ENCODE assay signal across 1 cellular context in the genomic region with DNA sequence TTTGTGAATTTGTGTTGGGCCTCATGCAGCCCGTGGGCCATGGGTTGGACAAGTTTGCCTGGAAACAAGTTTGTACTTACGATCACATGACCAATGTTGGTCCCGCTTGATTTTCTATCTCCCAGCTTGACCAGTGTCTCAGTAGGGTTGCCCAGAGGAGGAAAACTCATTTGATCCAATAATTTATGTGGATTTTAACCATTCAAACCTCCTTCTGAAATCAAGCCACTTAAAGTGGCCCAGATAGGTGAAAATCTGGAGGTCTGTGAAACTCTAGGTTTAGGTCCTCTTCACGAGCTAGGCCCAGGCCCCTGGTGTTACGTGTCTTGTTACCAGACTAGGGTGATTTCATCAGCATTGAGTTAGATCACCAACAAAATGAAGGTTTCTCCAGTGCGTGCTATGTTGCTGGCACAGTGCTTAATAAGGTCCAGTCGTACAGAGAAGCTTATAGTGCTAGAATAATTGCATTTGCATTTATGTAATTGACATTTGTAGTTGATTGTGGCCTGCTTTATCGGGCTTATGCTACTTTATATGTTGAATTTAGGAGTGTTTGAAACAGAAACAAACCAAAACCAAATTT.
TF ChIP-seq lines count a peak whose summit lies in the region.

No MANE protein-coding gene starts in this region.

TF ChIP-seq in IMR-90, 13 proteins besides CTCF, POLR2A, EP300 and RAD21:
- TF ChIP-seq FOS (IDR thresholded peaks at IDR 0.05; ENCODE audit: low read depth, low read length) (no peak), RFX5 (IDR thresholded peaks at IDR 0.05; ENCODE audit: low read depth, low read length) (no peak), CHD1 (IDR thresholded peaks at IDR 0.05; ENCODE audit: low read depth, low read length) (no peak), MAZ (IDR thresholded peaks at IDR 0.05; ENCODE audit: borderline replicate concordance, low read depth, low read length) (no peak), SMC3 (IDR thresholded peaks at IDR 0.05; ENCODE audit: low read depth, low read length) (no peak), MXI1 (IDR thresholded peaks at IDR 0.05; ENCODE audit: borderline replicate concordance, low read depth, low read length) (no peak), ELK1 (IDR thresholded peaks at IDR 0.05; ENCODE audit: borderline replicate concordance, low read depth, low read length) (no peak), RCOR1 (IDR thresholded peaks at IDR 0.05; ENCODE audit: insufficient replicate concordance, low read length) (no peak), BHLHE40 (IDR thresholded peaks at IDR 0.05; ENCODE audit: low read depth, low read length) (no peak), NFE2L2 (IDR thresholded peaks at IDR 0.05; ENCODE audit: low read depth, low read length) (no peak), CEBPB (IDR thresholded peaks at IDR 0.05; ENCODE audit: low read depth, low read length) (no peak), MAFK (IDR thresholded peaks at IDR 0.05; ENCODE audit: low read depth, low read length) (no peak)
- TF ChIP-seq, protein P1, sequence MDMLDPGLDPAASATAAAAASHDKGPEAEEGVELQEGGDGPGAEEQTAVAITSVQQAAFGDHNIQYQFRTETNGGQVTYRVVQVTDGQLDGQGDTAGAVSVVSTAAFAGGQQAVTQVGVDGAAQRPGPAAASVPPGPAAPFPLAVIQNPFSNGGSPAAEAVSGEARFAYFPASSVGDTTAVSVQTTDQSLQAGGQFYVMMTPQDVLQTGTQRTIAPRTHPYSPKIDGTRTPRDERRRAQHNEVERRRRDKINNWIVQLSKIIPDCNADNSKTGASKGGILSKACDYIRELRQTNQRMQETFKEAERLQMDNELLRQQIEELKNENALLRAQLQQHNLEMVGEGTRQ (IDR thresholded peaks at IDR 0.05; ENCODE audit: low read depth, low read length) = no peak
